In the genomic region with DNA sequence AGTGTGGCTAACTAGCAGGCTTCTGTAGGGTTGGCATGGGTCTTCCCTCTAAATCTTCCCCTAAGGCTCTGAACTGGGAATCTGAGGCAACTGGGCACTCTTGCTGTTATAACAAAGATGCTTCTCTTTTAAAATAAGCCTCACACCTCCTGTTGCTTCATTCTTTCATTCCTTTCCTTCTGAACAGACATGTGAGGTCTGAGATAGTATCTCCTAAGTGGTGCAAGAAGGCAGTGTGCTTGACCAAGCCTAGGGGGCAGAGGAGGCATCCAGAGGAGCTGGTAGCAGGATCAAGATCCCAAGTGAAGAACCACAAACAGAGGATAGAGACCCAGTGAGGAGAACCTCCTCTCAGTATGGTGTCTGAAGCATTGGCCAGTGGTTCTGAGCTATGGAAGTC, we compare ENCODE assay signal across 22 cellular contexts.
DNase-seq lines count a peak whose midpoint lies in the region; ATAC-seq lines count a peak whose summit lies in the region.
"Had no signal": no experiment of that assay in that cellular context is flagged by ENCODE, and none has a peak within 500 bp of the region (broad histone marks: within the 10 kb centered on the region; RNA-seq: fewer than 3 reads in every experiment).

No MANE protein-coding gene starts in this region.

- no peaks in the 10 kb centered on the region for H3K36me3 ChIP-seq in mesendoderm (ENCODE audit: control insufficient read depth, insufficient read depth, low read length)
- H3K36me3 ChIP-seq: SJSA1 had no signal

- no peak overlapping the region for H3K18ac ChIP-seq in mesendoderm (ENCODE audit: low read length)

- ATAC-seq in right cardiac atrium = no peak
- no peak for ATAC-seq in GM21737 (IDR thresholded peaks at IDR 0.05; ENCODE audit: unreplicated experiment)
- no peak for ATAC-seq in HG03460 (IDR thresholded peaks at IDR 0.05; ENCODE audit: unreplicated experiment)
- ATAC-seq: HepG2 had no signal

- H3K27me3 ChIP-seq in right cardiac atrium (ENCODE audit: control insufficient read depth, insufficient read depth) = no peaks in the 10 kb centered on the region
- no peaks in the 10 kb centered on the region for H3K27me3 ChIP-seq in mesendoderm (ENCODE audit: insufficient read depth, low read length, poor library complexity)
- H3K27me3 ChIP-seq: SJSA1 had no signal

- H3K4ac ChIP-seq in mesendoderm (ENCODE audit: low read depth, low read length) = no peak overlapping the region

- H4K8ac ChIP-seq in mesendoderm (ENCODE audit: low read depth, low read length) = no peak overlapping the region

- H3K79me1 ChIP-seq in mesendoderm (ENCODE audit: low read length) = no peaks in the 10 kb centered on the region

- no peak overlapping the region for H3K9ac ChIP-seq in mesendoderm (ENCODE audit: low read length)

- intact Hi-C loops in right cardiac atrium (cut with DNase I) = no loop called here
- intact Hi-C loops in cardiac septum (cut with DNase I) = no loop called here

- H3K4me1 ChIP-seq in right cardiac atrium (ENCODE audit: control insufficient read depth, insufficient read depth, low read length) = peaks cover 5% of the 10 kb centered on the region
- no peaks in the 10 kb centered on the region for H3K4me1 ChIP-seq in mesendoderm (ENCODE audit: control insufficient read depth, low read depth, low read length)
- H3K4me1 ChIP-seq: SJSA1 had no signal

- no peaks in the 10 kb centered on the region for H3K79me2 ChIP-seq in mesendoderm (ENCODE audit: control insufficient read depth, insufficient read depth, low read length)

- no peak overlapping the region for H2BK120ac ChIP-seq in mesendoderm (ENCODE audit: low read depth, low read length)

- no peak overlapping the region for H2BK15ac ChIP-seq in mesendoderm (replicated peaks; ENCODE audit: low read depth)

- no peak overlapping the region for H4K5ac ChIP-seq in mesendoderm (ENCODE audit: low read length)

- H3K27ac ChIP-seq in right cardiac atrium (ENCODE audit: low read length) (peak overlapping the region; percentile 26), mesendoderm (ENCODE audit: low read depth, low read length) (no peak overlapping the region)
- H3K27ac ChIP-seq: PC-9, SJSA1 had no signal

- no peak overlapping the region for H2AK5ac ChIP-seq in mesendoderm (ENCODE audit: low read length)

- no peaks in the 10 kb centered on the region for H3K9me3 ChIP-seq in right cardiac atrium (ENCODE audit: control insufficient read depth, low read length)
- H3K9me3 ChIP-seq: SJSA1 had no signal

- no peak overlapping the region for H3K56ac ChIP-seq in mesendoderm (ENCODE audit: low read length)

- H3K4me3 ChIP-seq in right cardiac atrium (ENCODE audit: low read length) (no peak overlapping the region), mesendoderm (ENCODE audit: low read length) (no peak overlapping the region)
- H3K4me3 ChIP-seq: PC-9, SJSA1 had no signal

- no peak for DNase-seq in right cardiac atrium
- DNase-seq in cardiac septum (ENCODE audit: low spot score) = no peak
- DNase-seq in amniotic epithelial cell (ENCODE audit: low read depth) = peak; percentile 29
- DNase-seq in mesendoderm = peak; percentile 30
- no peak for DNase-seq in NCI-H774 (lab: John Stamatoyannopoulos, UW)
- DNase-seq: DMS153; DND-41; Kasumi-1; NCI-H1105; NCI-H146; NCI-H1930; NCI-H2107; NCI-H524; NCI-H748 treated with DMSO at 0.1 percent for 48 hours; NK-92 treated with Interleukin-12 subunit alpha and Interleukin-12 subunit beta, amount 100 ng/mL, for 24 hours; PC-9; Right ventricle myocardium superior; RPMI8226 had no signal

- H2BK5ac ChIP-seq in mesendoderm (ENCODE audit: low read length) = no peak overlapping the region

- H3K23ac ChIP-seq in mesendoderm (ENCODE audit: low read length) = no peak overlapping the region

- H3K4me2 ChIP-seq in mesendoderm (ENCODE audit: low read length) = no peak overlapping the region
- H3K4me2 ChIP-seq: PC-9 had no signal

Comparison
In these comparisons a context has a peak if more than half of its experiments do, and no peak if none do; other contexts are left out.
1. DNase-seq: peak in amniotic epithelial cell (single experiment) and mesendoderm (single experiment); none in right cardiac atrium (0 of 3), cardiac septum (single experiment) and NCI-H774 (single experiment).